8 cellular contexts compared by ENCODE assay signal in the genomic region with DNA sequence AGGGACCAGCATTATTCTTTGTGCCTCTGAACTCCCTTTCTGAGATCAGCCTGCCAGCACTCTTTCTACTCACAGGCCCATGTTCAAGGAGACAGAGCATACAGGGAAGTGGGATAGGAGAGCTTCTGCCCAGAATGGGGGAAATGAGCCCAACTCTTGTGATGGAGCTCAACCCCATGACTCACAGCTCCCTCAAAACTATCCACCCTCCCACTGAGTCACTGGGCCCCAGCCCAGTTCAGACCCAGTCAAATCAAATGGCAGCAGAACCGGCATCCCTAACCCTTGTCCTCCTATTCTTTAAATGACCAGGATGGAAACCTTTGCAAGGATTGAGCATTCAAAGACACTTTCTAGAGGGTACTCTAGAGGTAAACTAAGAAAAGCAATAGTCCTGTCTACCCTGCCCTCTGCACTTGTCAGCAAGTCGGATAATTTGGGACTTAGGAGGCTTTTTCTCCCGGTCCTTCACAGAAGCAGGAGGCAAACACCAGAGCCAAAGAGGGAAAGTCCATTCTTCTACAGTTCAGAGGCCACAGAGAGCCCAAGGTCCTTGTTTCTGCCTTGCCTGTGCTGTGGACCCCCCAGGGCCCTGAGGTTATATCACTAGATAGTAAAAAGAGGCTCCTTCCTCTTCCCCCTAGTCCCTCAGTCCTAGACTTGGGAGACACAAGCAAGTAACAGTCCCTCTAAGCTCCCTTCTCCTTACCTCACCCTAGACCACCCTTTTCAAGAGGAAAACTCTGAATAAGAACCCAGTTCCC. TPM values are rescaled to one million over a fixed set of nuclear protein-coding genes. Genes with fewer than 3 reads are reported as not detected.
DNase-seq lines count a peak whose midpoint lies in the region; ATAC-seq and TF ChIP-seq lines count a peak whose summit lies in the region.

No MANE protein-coding gene starts in this region.

- H3K4me3 ChIP-seq in AG04449 (ENCODE audit: low read depth, low read length) (peak overlapping the region; percentile 52), MG63 (no peak overlapping the region), choroid plexus epithelial cell (ENCODE audit: low read depth, low read length) (peak overlapping the region; percentile 48), mucosa of rectum (ENCODE audit: low read length in 2 of 2) (peak overlapping the region; percentile 38 to 46), aorta (ENCODE audit: low read length in 2 of 2) (no peak overlapping the region)

- ATAC-seq in aorta (ENCODE audit: low FRiP score): no peak
- no peak for ATAC-seq in HG03571 (IDR thresholded peaks at IDR 0.05; ENCODE audit: unreplicated experiment)
- ATAC-seq in GM19351 (IDR thresholded peaks at IDR 0.05; ENCODE audit: unreplicated experiment): no peak

- POLR2A ChIA-PET in AG04449 (lab: Yijun Ruan, JAX): interaction anchor here (0.8 to 2.5 kb wide), 4 partner anchors 9 to 41 kb away, joined by 3 to 13 read pairs (median 5); partner anchors contain the start of genes FANCG, STOML2 and VCP

- no peak for TF ChIP-seq CTCF in AG04449 (IDR thresholded peaks at IDR 0.05; ENCODE audit: insufficient read depth, low read length, missing control alignments)
- no peak for TF ChIP-seq CTCF in choroid plexus epithelial cell (conservative IDR thresholded peaks at IDR 0.05; ENCODE audit: low read depth, low read length)

- peak overlapping the region; percentile 69 to 74 for H3K27ac ChIP-seq in mucosa of rectum (ENCODE audit: low read depth in 2 of 2, low read length in 2 of 2)
- H3K27ac ChIP-seq in aorta (ENCODE audit: low read depth in 1 of 2, low read length in 2 of 2): peak overlapping the region; percentile 35 to 93

- CTCF ChIA-PET in AG04449 (lab: Yijun Ruan, JAX): interaction anchor here (0.8 to 15.9 kb wide), 7 partner anchors 9 to 366 kb away, joined by 3 to 162 read pairs (median 4); partner anchors contain the start of genes PIGO and STOML2

- H3K9me3 ChIP-seq in MG63 (no peaks in the 10 kb centered on the region), mucosa of rectum (ENCODE audit: control insufficient read depth in 2 of 2, low read length in 2 of 2) (no peaks in the 10 kb centered on the region), aorta (ENCODE audit: control insufficient read depth, low read length) (no peaks in the 10 kb centered on the region)

- 50 to 51% methylated on average over 3 of the region's 3 CpGs for WGBS in aorta, 2 donors

- H3K36me3 ChIP-seq in MG63 (no peaks in the 10 kb centered on the region), mucosa of rectum (ENCODE audit: control insufficient read depth in 2 of 2, insufficient read depth in 2 of 2, low read length in 2 of 2) (peaks cover 0 to 9% of the 10 kb centered on the region in 2 donors), aorta (ENCODE audit: control insufficient read depth in 1 of 2, insufficient read depth in 2 of 2, low read length in 1 of 2) (peaks cover 0 to 3% of the 10 kb centered on the region in 2 donors)

- intact Hi-C loops in aorta (cut with DNase I): loop anchor here in 1 of 2 donors (5.0 kb wide), 1 partner anchor 120 kb away; no protein-coding TSS in a partner anchor

- H3K4me1 ChIP-seq in mucosa of rectum (ENCODE audit: control insufficient read depth in 2 of 2, insufficient read depth in 2 of 2, low read length in 2 of 2): peaks cover 51 to 54% of the 10 kb centered on the region in 2 donors
- no peaks in the 10 kb centered on the region for H3K4me1 ChIP-seq in aorta (ENCODE audit: control insufficient read depth in 1 of 2, insufficient read depth in 2 of 2, low read length in 2 of 2)

- DNase-seq in AG04449 (ENCODE audit: low read depth, low spot score): no peak
- peak; percentile 76 for DNase-seq in MG63
- DNase-seq in choroid plexus epithelial cell (ENCODE audit: low read depth): peak; percentile 62
- DNase-seq in aorta: peak; percentile 83 to 85
- no peak for DNase-seq in iPS-NIHi7 (ENCODE audit: extremely low spot score)

- H3K27me3 ChIP-seq in MG63 (no peaks in the 10 kb centered on the region), mucosa of rectum (ENCODE audit: control insufficient read depth in 2 of 2, insufficient read depth in 2 of 2, low read length in 2 of 2) (no peaks in the 10 kb centered on the region), aorta (ENCODE audit: control insufficient read depth in 1 of 2, insufficient read depth in 2 of 2, low read length in 1 of 2) (no peaks in the 10 kb centered on the region)

- H3K9ac ChIP-seq in mucosa of rectum (ENCODE audit: low read depth in 1 of 2, low read length in 2 of 2): peak overlapping the region in 1 of 2 donors; percentile 53

RNA-seq across cellular contexts. Expression of gene ATOSB, which starts 3.2 kb away (rescaled TPM):
- 0.72 and 2.0 TPM in 2 replicates for total RNA-seq in MG63 (2014; rRNA removed; shearing (Covaris generic); ENCODE audit: low replicate concordance)
- 10 to 100 TPM; 25.4 to 29.6 TPM for total RNA-seq in aorta
- 10 to 100 TPM; 11.8 to 34.0 TPM for polyA plus RNA-seq in aorta

RNA-seq across cellular contexts. Expression of gene STOML2, which starts 9.5 kb away (rescaled TPM):
- 152 and 209 TPM in 2 replicates for total RNA-seq in MG63 (2014; rRNA removed; shearing (Covaris generic); ENCODE audit: low replicate concordance)
- total RNA-seq in aorta: 10 to 100 TPM; 47.2 to 49.2 TPM
- polyA plus RNA-seq in aorta: 10 to 100 TPM; 74.5 to 85.3 TPM

RNA-seq across cellular contexts. Expression of gene PIGO, which starts 16.0 kb away (rescaled TPM):
- total RNA-seq in MG63 (2014; rRNA removed; shearing (Covaris generic); ENCODE audit: low replicate concordance): 7.9 and 9.0 TPM in 2 replicates
- 10 to 100 TPM; 12.0 to 16.8 TPM for total RNA-seq in aorta
- 10 to 100 TPM in 1 of 2 donors, 1 to 10 TPM in 1; 8.8 to 22.5 TPM for polyA plus RNA-seq in aorta

RNA-seq across cellular contexts. Expression of gene FANCG, which starts 32.7 kb away (rescaled TPM):
- total RNA-seq in MG63 (2014; rRNA removed; shearing (Covaris generic); ENCODE audit: low replicate concordance): 15.2 and 16.5 TPM in 2 replicates
- total RNA-seq in aorta: 10 to 100 TPM in 1 of 2 donors, 1 to 10 TPM in 1; 7.8 to 17.8 TPM
- polyA plus RNA-seq in aorta: 10 to 100 TPM in 1 of 2 donors, 1 to 10 TPM in 1; 3.6 to 17.3 TPM

RNA-seq across cellular contexts. Expression of gene VCP, which starts 40.0 kb away (rescaled TPM):
- 120 and 139 TPM in 2 replicates for total RNA-seq in MG63 (2014; rRNA removed; shearing (Covaris generic); ENCODE audit: low replicate concordance)
- 100 to 1,000 TPM; 187 to 192 TPM for total RNA-seq in aorta
- polyA plus RNA-seq in aorta: 10 to 100 TPM; 50.5 to 70.9 TPM

Comparison
In these comparisons a context has a peak if more than half of its experiments do, and no peak if none do; other contexts are left out.
1. DNase-seq: peak in MG63 (single experiment), choroid plexus epithelial cell (single experiment) and aorta (2 of 2); none in AG04449 (single experiment) and iPS-NIHi7 (single experiment).
2. H3K4me3 ChIP-seq: peak in AG04449 (single experiment), choroid plexus epithelial cell (single experiment) and mucosa of rectum (2 of 2); none in MG63 (single experiment) and aorta (0 of 2).